ENCODE assay signal across 31 cellular contexts in genomic region chr10:30365278-30365677, GRCh38. TPM values are rescaled to one million over a fixed set of nuclear protein-coding genes. Genes with fewer than 3 reads are reported as not detected.
DNase-seq lines count a peak whose midpoint lies in the region; ATAC-seq and TF ChIP-seq lines count a peak whose summit lies in the region.
"Had no signal": no experiment of that assay in that cellular context is flagged by ENCODE, and none has a peak within 500 bp of the region (broad histone marks: within the 10 kb centered on the region; RNA-seq: fewer than 3 reads in every experiment).

No MANE protein-coding gene starts in this region.

- 55% methylated on average over 6 of the region's 7 CpGs for WGBS in mammary epithelial cell (ENCODE audit: low coverage, missing lambda C conversion rate)

- H3K4me2 ChIP-seq in mammary epithelial cell (ENCODE audit: insufficient read depth, low read depth, low read length): no peak overlapping the region
- H3K4me2 ChIP-seq: GM23338, hepatocyte had no signal

- TF ChIP-seq CTCF in mammary epithelial cell (conservative IDR thresholded peaks at IDR 0.05 in 1 of 2, IDR thresholded peaks at IDR 0.05 in 1 of 2; ENCODE audit: extremely low read depth in 1 of 2, insufficient read depth in 1 of 2, low read depth in 1 of 2, low read length in 2 of 2) (no peak), Peyer's patch (IDR thresholded peaks at IDR 0.05) (no peak)

- H3K4me3 ChIP-seq in mammary epithelial cell (replicated peaks in 1 of 3; ENCODE audit: insufficient read depth in 1 of 3, low read depth in 2 of 3, low read length in 3 of 3): no peak overlapping the region
- H3K4me3 ChIP-seq in Peyer's patch: no peak overlapping the region
- H3K4me3 ChIP-seq: gastroesophageal sphincter, GM23338, hepatocyte, left ventricle myocardium inferior, psoas muscle, SJSA1, thyroid gland had no signal

- no TSS peak for BruUV-seq in mammary epithelial cell (replicated peaks; lab: Mats Ljungman, UMichigan)

- no peak for TF ChIP-seq POLR2A in Peyer's patch (IDR thresholded peaks at IDR 0.05)

- dilution Hi-C loops in mammary epithelial cell (cut with HindIII; ENCODE audit: low sequenced_read_pairs): loop anchor here (5.0 to 10.0 kb wide), 2 partner anchors 60 to 92 kb away; no protein-coding TSS in a partner anchor

- no peak for ATAC-seq in left lobe of liver
- ATAC-seq: activated CD4-positive, CD25-positive, alpha-beta regulatory T cell treated with anti-CD3 and anti-CD28 coated beads, Interleukin-2, amount 50 U/mL, for 24 hours; gastroesophageal sphincter; Panc1; psoas muscle; T-cell had no signal

- no peak overlapping the region for H2AFZ ChIP-seq in mammary epithelial cell (ENCODE audit: low read depth, low read length)
- H2AFZ ChIP-seq: GM23338, hepatocyte had no signal

- H3K79me2 ChIP-seq in mammary epithelial cell (ENCODE audit: insufficient read depth, low read length): no peaks in the 10 kb centered on the region
- H3K79me2 ChIP-seq: hepatocyte had no signal

- CTCF ChIA-PET in mammary epithelial cell (lab: Charles Lee; ENCODE audit: low non-redundant PET): no interaction called here

- H3K36me3 ChIP-seq in mammary epithelial cell (ENCODE audit: insufficient read depth, low read length) (no peaks in the 10 kb centered on the region), Peyer's patch (no peaks in the 10 kb centered on the region)
- H3K36me3 ChIP-seq: gastroesophageal sphincter, left ventricle myocardium inferior, SJSA1, thyroid gland had no signal

- in situ Hi-C loops in mammary epithelial cell (cut with MboI; ENCODE audit: low sequenced_read_pairs in 2 of 2): no loop called here

- peak; percentile 30 for DNase-seq in A172 (ENCODE audit: low spot score)
- DNase-seq in M059J (ENCODE audit: low read depth): peak; percentile 62
- peak; percentile 77 for DNase-seq in mammary epithelial cell
- peak; percentile 12 for DNase-seq in left lobe of liver (ENCODE audit: low spot score)
- DNase-seq in DMS153 treated with DMSO at 0.1 percent for 48 hours (lab: John Stamatoyannopoulos, UW; ENCODE audit: unreplicated experiment): no peak
- no peak for DNase-seq in activated naive CD4-positive, alpha-beta T cell treated with anti-CD3 and anti-CD28 coated beads, Interleukin-2, amount 50 U/mL, for 16 hours
- no peak for DNase-seq in Peyer's patch
- DNase-seq in activated naive CD4-positive, alpha-beta T cell treated with Interleukin-2 at 50 U/mL for 16 hours: no peak
- DNase-seq: activated CD4-positive, alpha-beta T cell treated with anti-CD3 and anti-CD28 coated beads, Interleukin-2, amount 50 U/mL, for 48 hours; activated CD8-positive, alpha-beta memory T cell treated with anti-CD3 and anti-CD28 coated beads, Interleukin-2, amount 50 U/mL, for 4 hours; aorta; CD8-positive, alpha-beta memory T cell; cortex of kidney; GDM1; left ventricle myocardium inferior; naive B cell; NCI-H1092; NCI-H1694 treated with DMSO at 0.1 percent for 48 hours; NCI-H2171; NCI-H524 treated with DMSO at 0.1 percent for 48 hours; occipital lobe; psoas muscle; stimulated activated CD4-positive, alpha-beta T cell treated with anti-CD3 and anti-CD28 coated beads, Interleukin-15, amount 100 ng/mL, for 24 hours; T-cell; thyroid gland had no signal

- intact Hi-C loops in mammary epithelial cell (cut with micrococcal nuclease): no loop called here

- no peaks in the 10 kb centered on the region for H3K9me3 ChIP-seq in mammary epithelial cell (replicated peaks; ENCODE audit: insufficient read depth, low read length)
- no peaks in the 10 kb centered on the region for H3K9me3 ChIP-seq in Peyer's patch
- H3K9me3 ChIP-seq: gastroesophageal sphincter, left ventricle myocardium inferior, psoas muscle, SJSA1, thyroid gland had no signal

- no peaks in the 10 kb centered on the region for H3K27me3 ChIP-seq in mammary epithelial cell (ENCODE audit: insufficient read depth, low read length)
- no peaks in the 10 kb centered on the region for H3K27me3 ChIP-seq in Peyer's patch
- H3K27me3 ChIP-seq: gastroesophageal sphincter, hepatocyte, thyroid gland had no signal

- H3K27ac ChIP-seq in mammary epithelial cell (ENCODE audit: insufficient read depth, low read depth, low read length) (no peak overlapping the region), Peyer's patch (no peak overlapping the region)
- H3K27ac ChIP-seq: gastroesophageal sphincter, hepatocyte, left ventricle myocardium inferior, psoas muscle, SJSA1, thyroid gland had no signal

- no peak overlapping the region for H3K9ac ChIP-seq in mammary epithelial cell (ENCODE audit: insufficient read depth, low read length)

- no peaks in the 10 kb centered on the region for H4K20me1 ChIP-seq in mammary epithelial cell (ENCODE audit: insufficient read depth, low read length)

- H3K4me1 ChIP-seq in mammary epithelial cell (ENCODE audit: insufficient read depth, low read length) (peaks cover 18% of the 10 kb centered on the region), Peyer's patch (no peaks in the 10 kb centered on the region)
- H3K4me1 ChIP-seq: gastroesophageal sphincter, left ventricle myocardium inferior, psoas muscle, SJSA1, thyroid gland had no signal

RNA-seq across cellular contexts. Expression of gene MTPAP, which starts 16.2 kb away (rescaled TPM):
- total RNA-seq in A172 (2014; rRNA removed; shearing (Covaris generic)): 21.0 and 22.7 TPM in 2 replicates
- total RNA-seq in M059J (2014; rRNA removed; shearing (Covaris generic)): 6.5 and 9.5 TPM in 2 replicates
- total RNA-seq in mammary epithelial cell (10 to 100 TPM; 13.8 to 30.8 TPM), left lobe of liver (9.7 TPM), Peyer's patch (10 to 100 TPM; 12.1 to 30.5 (median 17.0) TPM)
- polyA plus RNA-seq in mammary epithelial cell: 8.7 TPM
- 12.0 TPM for polyA minus RNA-seq in mammary epithelial cell

Comparison
In these comparisons a context has a peak if more than half of its experiments do, and no peak if none do; other contexts are left out.
1. DNase-seq: peak in A172 (single experiment), M059J (single experiment), mammary epithelial cell (single experiment) and left lobe of liver (single experiment); none in DMS153 treated with DMSO at 0.1 percent for 48 hours (single experiment), activated naive CD4-positive, alpha-beta T cell treated with anti-CD3 and anti-CD28 coated beads, Interleukin-2, amount 50 U/mL, for 16 hours (single experiment), Peyer's patch (0 of 3) and activated naive CD4-positive, alpha-beta T cell treated with Interleukin-2 at 50 U/mL for 16 hours (single experiment).